Comparison of ENCODE assay signal across 1 cellular context in genomic region chr6:37285861-37286311, GRCh38.
TF ChIP-seq lines count a peak whose summit lies in the region.

No MANE protein-coding gene starts in this region.

TF ChIP-seq in GM12878, 131 proteins besides CTCF, POLR2A, EP300 and RAD21 (continued from another document):
- no peak for TF ChIP-seq ELK1 (IDR thresholded peaks at IDR 0.05; ENCODE audit: low read depth, low read length)
- TF ChIP-seq IKZF1 (conservative IDR thresholded peaks at IDR 0.05), result no peak
- no peak for TF ChIP-seq SMARCA5 (IDR thresholded peaks at IDR 0.05)
- no peak for TF ChIP-seq SMAD1 (IDR thresholded peaks at IDR 0.05; ENCODE audit: low read depth, partially characterized antibody)
- no peak for TF ChIP-seq SUZ12 (IDR thresholded peaks at IDR 0.05; ENCODE audit: unreplicated experiment)
- TF ChIP-seq BACH1 (IDR thresholded peaks at IDR 0.05; ENCODE audit: borderline replicate concordance), result no peak
- TF ChIP-seq ZNF384 (IDR thresholded peaks at IDR 0.05; ENCODE audit: borderline replicate concordance, low read depth, low read length), result no peak
- TF ChIP-seq RUNX3 (IDR thresholded peaks at IDR 0.05; ENCODE audit: low read length), result peak; percentile 33; the same call in 1 of the 2 replicates
- TF ChIP-seq NRF1 (conservative IDR thresholded peaks at IDR 0.05; ENCODE audit: low read depth, low read length), result no peak
- TF ChIP-seq ZNF207 (IDR thresholded peaks at IDR 0.05; ENCODE audit: borderline replicate concordance), result no peak
- no peak for TF ChIP-seq MXI1 (IDR thresholded peaks at IDR 0.05; ENCODE audit: low read depth, low read length)
- no peak for TF ChIP-seq ZNF622 (IDR thresholded peaks at IDR 0.05)
- TF ChIP-seq ZNF274 (IDR thresholded peaks at IDR 0.05; ENCODE audit: insufficient read depth, insufficient read length), result no peak
TF ChIP-seq in GM12878: peak in this region for 6.
